In the genomic region with DNA sequence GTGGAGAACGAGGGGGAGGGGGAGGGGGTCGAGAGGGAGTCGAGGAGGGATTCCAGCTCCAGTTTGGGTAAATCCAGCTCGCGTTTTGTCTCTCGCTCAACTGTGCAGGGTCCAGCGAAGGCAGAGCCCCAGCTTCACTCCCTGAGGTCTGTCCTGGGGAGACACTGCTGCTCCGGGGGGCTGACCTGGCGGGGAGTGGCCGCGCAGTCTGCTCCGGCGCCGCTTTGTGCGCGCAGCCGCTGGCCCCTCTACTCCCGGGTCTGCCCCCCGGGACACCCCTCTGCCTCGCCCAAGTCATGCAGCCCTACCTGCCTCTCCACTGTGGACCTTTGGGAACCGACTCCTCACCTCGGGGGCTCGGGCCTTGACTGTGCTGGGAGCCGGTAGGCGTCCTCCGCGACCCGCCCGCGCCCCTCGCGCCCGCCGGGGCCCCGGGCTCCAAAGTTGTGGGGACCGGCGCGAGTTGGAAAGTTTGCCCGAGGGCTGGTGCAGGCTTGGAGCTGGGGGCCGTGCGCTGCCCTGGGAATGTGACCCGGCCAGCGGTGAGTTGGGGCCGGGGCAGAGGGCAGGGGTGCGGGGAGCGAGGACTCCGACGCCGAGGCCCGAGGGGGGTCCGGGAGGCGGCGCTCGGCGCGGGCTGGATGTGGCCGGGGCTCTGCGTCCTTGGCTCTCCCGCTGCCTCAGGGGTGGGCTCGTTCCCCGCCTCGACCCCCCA, we compare ENCODE assay signal across 1 cellular context.
TF ChIP-seq lines count a peak whose summit lies in the region.

A gene (plus strand): TSS at position 137 of the 715 bp plus-strand sequence. CDS start 12,002 bp downstream, outside the sequence.

TF ChIP-seq in GM23338, 12 proteins besides CTCF, POLR2A, EP300 and RAD21 (continued from another document):
- TF ChIP-seq, protein P1, sequence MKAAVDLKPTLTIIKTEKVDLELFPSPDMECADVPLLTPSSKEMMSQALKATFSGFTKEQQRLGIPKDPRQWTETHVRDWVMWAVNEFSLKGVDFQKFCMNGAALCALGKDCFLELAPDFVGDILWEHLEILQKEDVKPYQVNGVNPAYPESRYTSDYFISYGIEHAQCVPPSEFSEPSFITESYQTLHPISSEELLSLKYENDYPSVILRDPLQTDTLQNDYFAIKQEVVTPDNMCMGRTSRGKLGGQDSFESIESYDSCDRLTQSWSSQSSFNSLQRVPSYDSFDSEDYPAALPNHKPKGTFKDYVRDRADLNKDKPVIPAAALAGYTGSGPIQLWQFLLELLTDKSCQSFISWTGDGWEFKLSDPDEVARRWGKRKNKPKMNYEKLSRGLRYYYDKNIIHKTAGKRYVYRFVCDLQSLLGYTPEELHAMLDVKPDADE (IDR thresholded peaks at IDR 0.05), result peak; percentile 64; the same call in 1 of the 2 replicates
- TF ChIP-seq CREB1 (CRISPR knock-in tag; IDR thresholded peaks at IDR 0.05; ENCODE audit: low read depth), result peak; percentile 39
